16 cellular contexts compared by ENCODE assay signal in the genomic region with DNA sequence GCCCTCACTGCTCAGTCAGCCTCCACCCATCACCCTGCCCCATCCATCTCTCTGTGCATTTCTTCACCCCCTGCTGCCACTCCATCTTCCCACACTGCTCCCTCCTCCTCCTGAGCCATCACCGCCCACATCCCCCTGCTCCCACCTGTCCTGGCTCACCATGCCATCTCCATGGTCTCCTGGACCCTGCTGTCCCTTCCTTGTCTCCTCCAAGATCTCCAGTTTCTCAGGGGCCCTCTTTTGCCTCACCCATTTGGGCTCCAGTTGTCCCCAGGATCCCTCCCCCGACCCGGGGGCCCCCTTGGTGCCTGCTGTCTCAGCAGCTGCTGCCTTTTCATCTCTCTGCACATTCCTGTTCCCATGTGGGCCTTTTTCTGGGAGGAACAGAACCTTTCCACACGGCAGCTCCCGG. TPM values are rescaled to one million over a fixed set of nuclear protein-coding genes. Genes with fewer than 3 reads are reported as not detected.
DNase-seq lines count a peak whose midpoint lies in the region; ATAC-seq and TF ChIP-seq lines count a peak whose summit lies in the region.
"Had no signal": no experiment of that assay in that cellular context is flagged by ENCODE, and none has a peak within 500 bp of the region (broad histone marks: within the 10 kb centered on the region; RNA-seq: fewer than 3 reads in every experiment).

No MANE protein-coding gene starts in this region.

- no peak for ATAC-seq in HG03432 (IDR thresholded peaks at IDR 0.05; ENCODE audit: unreplicated experiment)
- ATAC-seq: body of pancreas had no signal

- peak overlapping the region; percentile 73 to 75 for H3K27ac ChIP-seq in esophagus (ENCODE audit: low read depth in 2 of 2, low read length in 1 of 2)
- H3K27ac ChIP-seq in osteoblast (ENCODE audit: low read depth, low read length): no peak overlapping the region
- H3K27ac ChIP-seq in smooth muscle cell (ENCODE audit: low read depth): no peak overlapping the region
- H3K27ac ChIP-seq: body of pancreas, thyroid gland had no signal

- H4K20me1 ChIP-seq in osteoblast (ENCODE audit: insufficient read depth, low read length) (no peaks in the 10 kb centered on the region), smooth muscle cell (ENCODE audit: low read depth) (no peaks in the 10 kb centered on the region)

- H3K9me3 ChIP-seq in BE2C: no peaks in the 10 kb centered on the region
- H3K9me3 ChIP-seq in esophagus (ENCODE audit: control insufficient read depth in 2 of 2, insufficient read depth in 1 of 2, low read depth in 1 of 2, low read length in 1 of 2): no peaks in the 10 kb centered on the region
- H3K9me3 ChIP-seq in osteoblast (ENCODE audit: low read depth, low read length): no peaks in the 10 kb centered on the region
- H3K9me3 ChIP-seq in smooth muscle cell (replicated peaks; ENCODE audit: low read depth): no peaks in the 10 kb centered on the region
- H3K9me3 ChIP-seq: body of pancreas, thyroid gland had no signal

- TF ChIP-seq CTCF in BE2C (IDR thresholded peaks at IDR 0.05; ENCODE audit: low read depth, low read length) (no peak), osteoblast (IDR thresholded peaks at IDR 0.05; ENCODE audit: extremely low read depth, low read depth, low read length) (no peak), smooth muscle cell (IDR thresholded peaks at IDR 0.05; ENCODE audit: borderline replicate concordance, insufficient read depth, poor library complexity, severe bottlenecking) (no peak)

- no peaks in the 10 kb centered on the region for H3F3A ChIP-seq in smooth muscle cell (ENCODE audit: low read depth)

- H2AFZ ChIP-seq in osteoblast (ENCODE audit: low read length): no peak overlapping the region
- no peak overlapping the region for H2AFZ ChIP-seq in smooth muscle cell (ENCODE audit: low read depth)

- DNase-seq in BE2C (no peak), NCI-H2171 treated with DMSO at 0.1 percent for 48 hours (lab: John Stamatoyannopoulos, UW) (peak; percentile 92), osteoblast (ENCODE audit: insufficient read length, low spot score, missing footprints) (peak; percentile 90), smooth muscle cell (lab: John Stamatoyannopoulos, UW; ENCODE audit: unreplicated experiment) (no peak), LoVo (ENCODE audit: low spot score) (no peak), GM03348 (ENCODE audit: low spot score) (no peak)
- DNase-seq: activated B cell treated with CpG ODN at 0.5 μM for 24 hours; activated naive CD4-positive, alpha-beta T cell; body of pancreas; NCI-H2029 treated with DMSO at 0.1 percent for 48 hours; NCI-H748 treated with DMSO at 0.1 percent for 48 hours; stimulated activated CD4-positive, alpha-beta T cell treated with anti-CD3 and anti-CD28 coated beads, Interleukin-2, amount 100 ng/mL, for 24 hours; thyroid gland had no signal

- 63 to 69% methylated on average over 5 of the region's 5 CpGs for WGBS in esophagus, 2 donors
- WGBS in smooth muscle cell (ENCODE audit: low lambda C conversion rate): 62% methylated on average over 5 of the region's 5 CpGs

- H3K4me3 ChIP-seq in BE2C (ENCODE audit: low read depth, low read length): peak overlapping the region; percentile 62
- H3K4me3 ChIP-seq in esophagus (ENCODE audit: low read depth in 1 of 2, low read length in 2 of 2): no peak overlapping the region
- H3K4me3 ChIP-seq in osteoblast (ENCODE audit: insufficient read depth, low read length): no peak overlapping the region
- H3K4me3 ChIP-seq in smooth muscle cell: no peak overlapping the region
- H3K4me3 ChIP-seq: body of pancreas, thyroid gland had no signal

- no peak overlapping the region for H3K4me2 ChIP-seq in osteoblast (ENCODE audit: insufficient read depth, low read length)
- H3K4me2 ChIP-seq in smooth muscle cell: no peak overlapping the region

- peaks cover 22% of the 10 kb centered on the region for H3K79me2 ChIP-seq in osteoblast (ENCODE audit: insufficient read depth, low read length)
- no peaks in the 10 kb centered on the region for H3K79me2 ChIP-seq in smooth muscle cell (ENCODE audit: low read depth)

- H3K27me3 ChIP-seq in BE2C (no peaks in the 10 kb centered on the region), esophagus (ENCODE audit: control insufficient read depth in 1 of 2, insufficient read depth in 2 of 2, low read length in 2 of 2) (no peaks in the 10 kb centered on the region), osteoblast (ENCODE audit: insufficient read depth, low read length) (no peaks in the 10 kb centered on the region), smooth muscle cell (ENCODE audit: low read depth) (no peaks in the 10 kb centered on the region)

- peaks cover 32% of the 10 kb centered on the region for H3K4me1 ChIP-seq in BE2C
- H3K4me1 ChIP-seq in esophagus (ENCODE audit: control insufficient read depth in 2 of 2, insufficient read depth in 2 of 2, low read length in 1 of 2): peaks cover 3% of the 10 kb centered on the region in 2 donors
- H3K4me1 ChIP-seq in osteoblast (ENCODE audit: insufficient read depth, low read length): peaks cover 26% of the 10 kb centered on the region
- H3K4me1 ChIP-seq in smooth muscle cell (ENCODE audit: low read depth): peaks cover 18% of the 10 kb centered on the region

- peaks cover 32% of the 10 kb centered on the region for H3K36me3 ChIP-seq in BE2C
- no peaks in the 10 kb centered on the region for H3K36me3 ChIP-seq in esophagus (ENCODE audit: control insufficient read depth in 2 of 2, insufficient read depth in 2 of 2, low read length in 1 of 2)
- H3K36me3 ChIP-seq in osteoblast (ENCODE audit: insufficient read depth, low read length): peaks cover 27% of the 10 kb centered on the region
- H3K36me3 ChIP-seq in smooth muscle cell (ENCODE audit: low read depth): no peaks in the 10 kb centered on the region
- H3K36me3 ChIP-seq: thyroid gland had no signal

- no peak overlapping the region for H3K9ac ChIP-seq in smooth muscle cell (ENCODE audit: low read depth)

RNA-seq across cellular contexts. Expression of a gene that starts 10.6 kb away (rescaled TPM):
- polyA plus RNA-seq in BE2C (2012; ENCODE audit: insufficient read depth, insufficient read length, low read depth): 269 TPM
- 10 to 100 TPM; 22.3 to 37.7 TPM for polyA plus RNA-seq in esophagus
- total RNA-seq in osteoblast: 24.2 and 26.4 TPM in 2 replicates
- 14.9 and 38.8 TPM in 2 replicates for total RNA-seq in smooth muscle cell
- polyA plus RNA-seq in smooth muscle cell: 37.8 and 40.5 TPM in 2 replicates

RNA-seq across cellular contexts. Expression of a gene that starts 27.0 kb away (rescaled TPM):
- polyA plus RNA-seq in BE2C (2012; ENCODE audit: insufficient read depth, insufficient read length, low read depth): 1.5 TPM
- polyA plus RNA-seq in esophagus (100 to 1,000 TPM; 672 to 686 TPM), smooth muscle cell (106 and 109 TPM in 2 replicates)
- total RNA-seq in osteoblast (0.72 and 1.2 TPM in 2 replicates), smooth muscle cell (103 and 127 TPM in 2 replicates)
- total RNA-seq: activated B cell treated with CpG ODN at 0.5 μM for 24 hours, pulmonary artery endothelial cell had no signal

RNA-seq across cellular contexts. Expression of a gene that starts 53.5 kb away (rescaled TPM):
- polyA plus RNA-seq in BE2C (2012; ENCODE audit: insufficient read depth, insufficient read length, low read depth): 93.8 TPM
- polyA plus RNA-seq in esophagus (10 to 100 TPM; 18.4 to 25.5 TPM), smooth muscle cell (77.8 and 81.7 TPM in 2 replicates)
- total RNA-seq in osteoblast (46.0 and 46.3 TPM in 2 replicates), smooth muscle cell (52.2 and 59.3 TPM in 2 replicates)

RNA-seq across cellular contexts. Expression of a gene that starts 57.5 kb away (rescaled TPM):
- 70.7 TPM for polyA plus RNA-seq in BE2C (2012; ENCODE audit: insufficient read depth, insufficient read length, low read depth)
- polyA plus RNA-seq in esophagus (10 to 100 TPM; 46.2 to 49.6 TPM), smooth muscle cell (48.1 and 61.8 TPM in 2 replicates)
- total RNA-seq in osteoblast (60.7 and 67.3 TPM in 2 replicates), smooth muscle cell (24.9 and 137 TPM in 2 replicates)

Comparison
In these comparisons a context has a peak if more than half of its experiments do, and no peak if none do; other contexts are left out.
1. DNase-seq: peak in NCI-H2171 treated with DMSO at 0.1 percent for 48 hours (single experiment) and osteoblast (single experiment); none in BE2C (single experiment), smooth muscle cell (single experiment), LoVo (single experiment) and GM03348 (single experiment).
2. H3K27ac ChIP-seq: peak in esophagus (2 of 2); none in osteoblast (single experiment) and smooth muscle cell (single experiment).
3. RNA of a gene that starts 27.0 kb away (total RNA-seq): 103 to 127 TPM in smooth muscle cell; 0.72 to 1.2 TPM in osteoblast; every median in the first group is over 10 times any median in the second.